9 cellular contexts compared by ENCODE assay signal in the genomic region with DNA sequence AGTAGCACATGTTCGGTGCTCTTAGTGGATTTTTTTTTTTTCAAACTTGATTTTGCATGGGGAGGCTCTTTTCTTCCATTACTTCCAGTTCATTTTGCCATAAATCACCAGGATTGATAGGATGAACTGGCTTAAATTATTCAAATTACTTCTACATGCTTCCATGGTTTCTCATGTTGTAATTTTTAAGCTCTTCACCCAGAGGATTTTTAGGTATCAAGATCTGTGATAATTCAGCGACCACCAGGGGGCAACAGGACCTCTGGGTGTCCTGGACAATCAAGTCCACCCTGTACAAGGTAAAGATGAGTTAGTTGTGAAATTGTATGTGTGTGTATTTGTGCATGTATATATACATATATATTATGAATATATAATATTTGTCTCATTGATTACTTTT. TPM values are rescaled to one million over a fixed set of nuclear protein-coding genes. Genes with fewer than 3 reads are reported as not detected.
DNase-seq lines count a peak whose midpoint lies in the region; ATAC-seq and TF ChIP-seq lines count a peak whose summit lies in the region.
"Had no signal": no experiment of that assay in that cellular context is flagged by ENCODE, and none has a peak within 500 bp of the region (broad histone marks: within the 10 kb centered on the region; RNA-seq: fewer than 3 reads in every experiment).

No MANE protein-coding gene starts in this region.

- H3K4me1 ChIP-seq in body of pancreas (peaks cover 17% of the 10 kb centered on the region), spleen (peaks cover 0 to 20% (median 15%) of the 10 kb centered on the region in 6 donors)

- H3K27ac Mint-ChIP-seq in nephron progenitor cell = no peak overlapping the region
- no peak overlapping the region for H3K27ac Mint-ChIP-seq in natural killer cell treated with Interleukin-12 subunit alpha and Interleukin-12 subunit beta and Interleukin-15 and Interleukin-18, amount 100 ng/mL, for 72 hours
- H3K27ac Mint-ChIP-seq: stimulated activated naive CD8-positive, alpha-beta T cell treated with anti-CD3 and anti-CD28 coated beads, Interleukin-15, Interleukin-2, amounts not matched to agents 100 ng/mL and 50 ng/mL, for 24 hours had no signal

- H3K4me3 ChIP-seq in body of pancreas (no peak overlapping the region), spleen (no peak overlapping the region)

- CTCF ChIA-PET in HEK293T (lab: Yijun Ruan, JAX) = interaction anchor here (0.5 to 1.5 kb wide), 11 partner anchors 19 to 659 kb away, joined by 3 to 4 read pairs (median 3); no protein-coding TSS in a partner anchor

- peak in 3 of 7 experiments; percentile 9 to 25 (median 14) for TF ChIP-seq CTCF in body of pancreas (IDR thresholded peaks at IDR 0.05)
- peak; percentile 74 for TF ChIP-seq CTCF in nephron progenitor cell (IDR thresholded peaks at IDR 0.05)
- TF ChIP-seq CTCF in spleen (IDR thresholded peaks at IDR 0.05 in 8 of 11, conservative IDR thresholded peaks at IDR 0.05 in 3 of 11) = peak in 5 of 11 experiments; percentile 6 to 46 (median 17)

- WGBS in body of pancreas, 2 donors = 40 to 41% methylated on average over 2 of the region's 2 CpGs
- 43 to 52% (median 49%) methylated on average over 2 of the region's 2 CpGs for WGBS in spleen, 5 donors

- H3K27ac ChIP-seq in body of pancreas = no peak overlapping the region
- no peak overlapping the region for H3K27ac ChIP-seq in spleen

- H3K4me1 Mint-ChIP-seq in nephron progenitor cell = peaks cover 22% of the 10 kb centered on the region
- H3K4me1 Mint-ChIP-seq in natural killer cell treated with Interleukin-12 subunit alpha and Interleukin-12 subunit beta and Interleukin-15 and Interleukin-18, amount 100 ng/mL, for 72 hours (ENCODE audit: low read depth in 2 of 2) = peaks cover 0 to 3% of the 10 kb centered on the region in 2 donors

- no peak for ATAC-seq in body of pancreas
- ATAC-seq in natural killer cell treated with Interleukin-12 subunit alpha and Interleukin-12 subunit beta and Interleukin-15 and Interleukin-18, amount 100 ng/mL, for 72 hours = no peak

- H3K27me3 ChIP-seq in body of pancreas = peaks cover 0 to 10% of the 10 kb centered on the region in 2 donors
- peaks cover 0 to 42% (median 24%) of the 10 kb centered on the region in 7 donors for H3K27me3 ChIP-seq in spleen (replicated peaks in 1 of 7)

- H3K36me3 Mint-ChIP-seq in nephron progenitor cell (ENCODE audit: low read depth) = no peaks in the 10 kb centered on the region
- no peaks in the 10 kb centered on the region for H3K36me3 Mint-ChIP-seq in natural killer cell treated with Interleukin-12 subunit alpha and Interleukin-12 subunit beta and Interleukin-15 and Interleukin-18, amount 100 ng/mL, for 72 hours

- no peak for TF ChIP-seq POLR2A in body of pancreas (IDR thresholded peaks at IDR 0.05)
- TF ChIP-seq POLR2A in spleen (IDR thresholded peaks at IDR 0.05) = no peak

- H3K27me3 Mint-ChIP-seq in nephron progenitor cell (ENCODE audit: low read depth, poor library complexity) = peaks cover 4% of the 10 kb centered on the region
- peaks cover 12 to 14% of the 10 kb centered on the region in 2 donors for H3K27me3 Mint-ChIP-seq in natural killer cell treated with Interleukin-12 subunit alpha and Interleukin-12 subunit beta and Interleukin-15 and Interleukin-18, amount 100 ng/mL, for 72 hours

- no peaks in the 10 kb centered on the region for H3K9me3 Mint-ChIP-seq in nephron progenitor cell
- peaks cover 7% of the 10 kb centered on the region for H3K9me3 Mint-ChIP-seq in natural killer cell treated with Interleukin-12 subunit alpha and Interleukin-12 subunit beta and Interleukin-15 and Interleukin-18, amount 100 ng/mL, for 72 hours
- H3K9me3 Mint-ChIP-seq: stimulated activated naive CD8-positive, alpha-beta T cell treated with anti-CD3 and anti-CD28 coated beads, Interleukin-15, Interleukin-2, amounts not matched to agents 100 ng/mL and 50 ng/mL, for 24 hours had no signal

- POLR2A ChIA-PET in HEK293T (lab: Yijun Ruan, JAX) = no interaction called here

- H3K36me3 ChIP-seq in body of pancreas (replicated peaks in 1 of 2; ENCODE audit: insufficient read depth in 1 of 2, low read depth in 2 of 2) = no peaks in the 10 kb centered on the region
- H3K36me3 ChIP-seq in spleen = no peaks in the 10 kb centered on the region

- intact Hi-C loops in body of pancreas (cut with DNase I) = no loop called here
- intact Hi-C loops in spleen (cut with DNase I; ENCODE audit: low total_unique reads) = no loop called here

- DNase-seq in DMS114 treated with DMSO at 0.1 percent for 48 hours (lab: John Stamatoyannopoulos, UW; ENCODE audit: unreplicated experiment) (peak; percentile 10), HEK293T (ENCODE audit: extremely low spot score) (peak; percentile 34), NCI-H446 (lab: John Stamatoyannopoulos, UW) (peak; percentile 58 to 78), body of pancreas (peak in 3 of 4 donors; percentile 22 to 42 (median 30)), nephron progenitor cell (peak; percentile 76), spleen (no peak), KG1 (lab: John Stamatoyannopoulos, UW) (no peak)
- no peak for DNase-seq in natural killer cell treated with Interleukin-12 subunit alpha and Interleukin-12 subunit beta and Interleukin-15 and Interleukin-18, amount 100 ng/mL, for 72 hours (ENCODE audit: low spot score)

- H3K4me3 Mint-ChIP-seq in nephron progenitor cell = no peak overlapping the region
- no peak overlapping the region for H3K4me3 Mint-ChIP-seq in natural killer cell treated with Interleukin-12 subunit alpha and Interleukin-12 subunit beta and Interleukin-15 and Interleukin-18, amount 100 ng/mL, for 72 hours
- H3K4me3 Mint-ChIP-seq: stimulated activated naive CD8-positive, alpha-beta T cell treated with anti-CD3 and anti-CD28 coated beads, Interleukin-15, Interleukin-2, amounts not matched to agents 100 ng/mL and 50 ng/mL, for 24 hours had no signal

- H3K9me3 ChIP-seq in body of pancreas (no peaks in the 10 kb centered on the region), spleen (no peaks in the 10 kb centered on the region)

TF ChIP-seq in HEK293T, 16 proteins besides CTCF, POLR2A, EP300 and RAD21:
- TF ChIP-seq, protein P1, sequence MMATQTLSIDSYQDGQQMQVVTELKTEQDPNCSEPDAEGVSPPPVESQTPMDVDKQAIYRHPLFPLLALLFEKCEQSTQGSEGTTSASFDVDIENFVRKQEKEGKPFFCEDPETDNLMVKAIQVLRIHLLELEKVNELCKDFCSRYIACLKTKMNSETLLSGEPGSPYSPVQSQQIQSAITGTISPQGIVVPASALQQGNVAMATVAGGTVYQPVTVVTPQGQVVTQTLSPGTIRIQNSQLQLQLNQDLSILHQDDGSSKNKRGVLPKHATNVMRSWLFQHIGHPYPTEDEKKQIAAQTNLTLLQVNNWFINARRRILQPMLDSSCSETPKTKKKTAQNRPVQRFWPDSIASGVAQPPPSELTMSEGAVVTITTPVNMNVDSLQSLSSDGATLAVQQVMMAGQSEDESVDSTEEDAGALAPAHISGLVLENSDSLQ (IDR thresholded peaks at IDR 0.05) = peak; percentile 61
- no peak for TF ChIP-seq NFRKB (IDR thresholded peaks at IDR 0.05)

RNA-seq across cellular contexts. Expression of a gene that starts 4.2 kb away (rescaled TPM):
- total RNA-seq in body of pancreas (under 1 TPM; 0.26 to 0.33 TPM), spleen (10 to 100 TPM in 6 of 7 donors, 1 to 10 TPM in 1; 9.3 to 28.8 (median 17.6) TPM)
- 1 to 10 TPM in 1 of 3 donors, under 1 TPM in 2; 0.78 to 1.8 (median 0.80) TPM for polyA plus RNA-seq in spleen
- total RNA-seq in natural killer cell treated with Interleukin-12 subunit alpha and Interleukin-12 subunit beta and Interleukin-15 and Interleukin-18, amount 100 ng/mL, for 72 hours = not detected

Comparison
In these comparisons a context has a peak if more than half of its experiments do, and no peak if none do; other contexts are left out.
1. DNase-seq: peak in DMS114 treated with DMSO at 0.1 percent for 48 hours (single experiment), HEK293T (single experiment), NCI-H446 (2 of 2), body of pancreas (3 of 4) and nephron progenitor cell (single experiment); none in spleen (single experiment), natural killer cell treated with Interleukin-12 subunit alpha and Interleukin-12 subunit beta and Interleukin-15 and Interleukin-18, amount 100 ng/mL, for 72 hours (single experiment) and KG1 (single experiment).
2. RNA of a gene that starts 4.2 kb away (total RNA-seq): 9.3 to 28.8 TPM in spleen; 0.26 to 0.33 TPM in body of pancreas and not detected in natural killer cell treated with Interleukin-12 subunit alpha and Interleukin-12 subunit beta and Interleukin-15 and Interleukin-18, amount 100 ng/mL, for 72 hours; every median in the first group is over 4 times any median in the second.